2 cellular contexts compared by ENCODE assay signal in the genomic region with DNA sequence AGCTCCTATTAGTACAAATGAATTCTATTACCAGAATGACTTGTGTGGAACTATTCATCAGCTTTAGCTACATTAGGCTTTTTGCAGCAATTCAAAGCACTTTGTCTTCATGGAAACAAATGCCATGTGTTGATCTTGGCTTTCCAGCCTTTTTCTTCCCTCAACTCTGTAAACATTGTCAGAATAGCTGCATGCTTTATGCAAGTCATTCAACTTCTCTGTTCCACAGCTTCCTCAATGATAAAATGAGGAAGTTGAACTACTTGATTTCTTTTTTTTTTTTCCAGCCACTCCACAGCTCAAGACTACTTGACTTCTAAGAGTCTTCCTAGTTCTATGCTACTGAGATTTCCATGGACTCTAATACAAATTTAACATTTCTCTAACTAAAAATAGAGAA.
TF ChIP-seq lines count a peak whose summit lies in the region.

No MANE protein-coding gene starts in this region.

TF ChIP-seq in GM12878, 131 proteins besides CTCF, POLR2A, EP300 and RAD21:
- TF ChIP-seq SMAD5 (IDR thresholded peaks at IDR 0.05; ENCODE audit: low read depth) (no peak), ZNF384 (IDR thresholded peaks at IDR 0.05; ENCODE audit: borderline replicate concordance, low read depth, low read length) (peak; percentile 26; the same call in 1 of the 2 replicates)

TF ChIP-seq in SK-N-SH, 30 proteins besides CTCF, POLR2A, EP300 and RAD21:
- TF ChIP-seq SIN3A (IDR thresholded peaks at IDR 0.05; ENCODE audit: borderline replicate concordance, low read depth, low read length) = no peak
- no peak for TF ChIP-seq RFX5 (IDR thresholded peaks at IDR 0.05; ENCODE audit: low read length)
- no peak for TF ChIP-seq TCF12 (IDR thresholded peaks at IDR 0.05)
- no peak for TF ChIP-seq MXI1 (IDR thresholded peaks at IDR 0.05; ENCODE audit: low read depth, low read length)
- TF ChIP-seq, protein P1, sequence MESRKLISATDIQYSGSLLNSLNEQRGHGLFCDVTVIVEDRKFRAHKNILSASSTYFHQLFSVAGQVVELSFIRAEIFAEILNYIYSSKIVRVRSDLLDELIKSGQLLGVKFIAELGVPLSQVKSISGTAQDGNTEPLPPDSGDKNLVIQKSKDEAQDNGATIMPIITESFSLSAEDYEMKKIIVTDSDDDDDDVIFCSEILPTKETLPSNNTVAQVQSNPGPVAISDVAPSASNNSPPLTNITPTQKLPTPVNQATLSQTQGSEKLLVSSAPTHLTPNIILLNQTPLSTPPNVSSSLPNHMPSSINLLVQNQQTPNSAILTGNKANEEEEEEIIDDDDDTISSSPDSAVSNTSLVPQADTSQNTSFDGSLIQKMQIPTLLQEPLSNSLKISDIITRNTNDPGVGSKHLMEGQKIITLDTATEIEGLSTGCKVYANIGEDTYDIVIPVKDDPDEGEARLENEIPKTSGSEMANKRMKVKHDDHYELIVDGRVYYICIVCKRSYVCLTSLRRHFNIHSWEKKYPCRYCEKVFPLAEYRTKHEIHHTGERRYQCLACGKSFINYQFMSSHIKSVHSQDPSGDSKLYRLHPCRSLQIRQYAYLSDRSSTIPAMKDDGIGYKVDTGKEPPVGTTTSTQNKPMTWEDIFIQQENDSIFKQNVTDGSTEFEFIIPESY (IDR thresholded peaks at IDR 0.05; ENCODE audit: borderline replicate concordance, low read depth) = no peak
- TF ChIP-seq MEF2A (IDR thresholded peaks at IDR 0.05; ENCODE audit: borderline replicate concordance, low read depth) = no peak
- TF ChIP-seq EZH2phosphoT487 (IDR thresholded peaks at IDR 0.05; ENCODE audit: borderline replicate concordance, low read depth) = no peak
- TF ChIP-seq, protein P2, sequence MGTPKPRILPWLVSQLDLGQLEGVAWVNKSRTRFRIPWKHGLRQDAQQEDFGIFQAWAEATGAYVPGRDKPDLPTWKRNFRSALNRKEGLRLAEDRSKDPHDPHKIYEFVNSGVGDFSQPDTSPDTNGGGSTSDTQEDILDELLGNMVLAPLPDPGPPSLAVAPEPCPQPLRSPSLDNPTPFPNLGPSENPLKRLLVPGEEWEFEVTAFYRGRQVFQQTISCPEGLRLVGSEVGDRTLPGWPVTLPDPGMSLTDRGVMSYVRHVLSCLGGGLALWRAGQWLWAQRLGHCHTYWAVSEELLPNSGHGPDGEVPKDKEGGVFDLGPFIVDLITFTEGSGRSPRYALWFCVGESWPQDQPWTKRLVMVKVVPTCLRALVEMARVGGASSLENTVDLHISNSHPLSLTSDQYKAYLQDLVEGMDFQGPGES (IDR thresholded peaks at IDR 0.05; ENCODE audit: low read depth, low read length) = no peak
- TF ChIP-seq SMC3 (IDR thresholded peaks at IDR 0.05; ENCODE audit: low read depth, low read length) = no peak
- TF ChIP-seq POLR2AphosphoS5 (IDR thresholded peaks at IDR 0.05; ENCODE audit: low read depth, low read length) = no peak
- TF ChIP-seq GATA2 (CRISPR knock-in tag; IDR thresholded peaks at IDR 0.05) = no peak
- TF ChIP-seq NFIC (IDR thresholded peaks at IDR 0.05; ENCODE audit: borderline replicate concordance) = no peak
